12 cellular contexts compared by ENCODE assay signal in the genomic region with DNA sequence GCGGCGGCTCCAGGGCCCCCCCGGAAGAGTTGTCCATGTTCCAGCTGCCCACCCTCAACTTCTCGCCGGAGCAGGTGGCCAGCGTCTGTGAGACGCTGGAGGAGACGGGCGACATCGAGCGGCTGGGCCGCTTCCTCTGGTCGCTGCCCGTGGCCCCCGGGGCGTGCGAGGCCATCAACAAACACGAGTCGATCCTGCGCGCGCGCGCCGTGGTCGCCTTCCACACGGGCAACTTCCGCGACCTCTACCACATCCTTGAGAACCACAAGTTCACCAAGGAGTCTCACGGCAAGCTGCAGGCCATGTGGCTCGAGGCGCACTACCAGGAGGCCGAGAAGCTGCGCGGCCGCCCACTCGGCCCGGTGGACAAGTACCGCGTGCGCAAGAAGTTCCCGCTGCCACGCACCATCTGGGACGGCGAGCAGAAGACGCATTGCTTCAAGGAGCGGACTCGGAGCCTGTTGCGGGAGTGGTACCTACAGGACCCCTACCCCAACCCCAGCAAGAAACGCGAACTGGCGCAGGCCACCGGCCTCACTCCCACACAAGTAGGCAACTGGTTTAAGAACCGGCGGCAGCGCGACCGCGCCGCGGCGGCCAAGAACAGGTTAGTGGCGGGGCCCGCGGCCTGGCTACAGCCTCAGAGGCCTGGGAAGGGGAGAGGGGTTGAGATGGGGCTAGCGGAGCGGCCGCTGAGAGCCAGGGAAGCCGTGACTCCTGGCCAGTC. TPM values are rescaled to one million over a fixed set of nuclear protein-coding genes. Genes with fewer than 3 reads are reported as not detected.
DNase-seq lines count a peak whose midpoint lies in the region; ATAC-seq, FAIRE-seq and TF ChIP-seq lines count a peak whose summit lies in the region.
"Had no signal": no experiment of that assay in that cellular context is flagged by ENCODE, and none has a peak within 500 bp of the region (broad histone marks: within the 10 kb centered on the region; RNA-seq: fewer than 3 reads in every experiment).

No MANE protein-coding gene starts in this region.

- POLR2A ChIA-PET in MCF 10A (lab: Yijun Ruan, JAX) = no interaction called here

- BruUV-seq in MCF 10A (replicated peaks; lab: Mats Ljungman, UMichigan) = no TSS peak

- peaks cover 18% of the 10 kb centered on the region for H3K36me3 ChIP-seq in BE2C

- ATAC-seq in HG03039 (IDR thresholded peaks at IDR 0.05; ENCODE audit: unreplicated experiment) = no peak

- peaks cover 8% of the 10 kb centered on the region for H3K4me1 ChIP-seq in BE2C

- no peaks in the 10 kb centered on the region for H3K36me3 Mint-ChIP-seq in MCF 10A (ENCODE audit: insufficient read depth, unreplicated experiment)
- H3K36me3 Mint-ChIP-seq in nephron progenitor cell (ENCODE audit: low read depth) = no peaks in the 10 kb centered on the region

- peak; percentile 16 for FAIRE-seq in HTR-8/SVneo (lab: Jason Lieb, UNC)

- CTCF ChIA-PET in MCF 10A (lab: Yijun Ruan, JAX) = no interaction called here

- H3K9me3 Mint-ChIP-seq in MCF 10A (ENCODE audit: unreplicated experiment) (no peaks in the 10 kb centered on the region), nephron progenitor cell (no peaks in the 10 kb centered on the region)
- H3K9me3 Mint-ChIP-seq: dendritic cell treated with granulocyte-macrophage colony-stimulating factor and Interleukin-4, amounts not matched to agents 40 ng/mL and 50 ng/mL, for 4 days; HFFc6 had no signal

- no peaks in the 10 kb centered on the region for H3K27me3 ChIP-seq in BE2C

- TF ChIP-seq CTCF in BE2C (IDR thresholded peaks at IDR 0.05; ENCODE audit: low read depth, low read length) (no peak), MCF 10A (IDR thresholded peaks at IDR 0.05; ENCODE audit: unreplicated experiment) (no peak), nephron progenitor cell (IDR thresholded peaks at IDR 0.05) (no peak)

- intact Hi-C loops in MCF 10A (cut with micrococcal nuclease) = no loop called here

- no peaks in the 10 kb centered on the region for H3K9me3 ChIP-seq in BE2C

- H3K4me1 Mint-ChIP-seq in MCF 10A (ENCODE audit: insufficient read depth, unreplicated experiment) (peaks cover 8% of the 10 kb centered on the region), nephron progenitor cell (peaks cover 19% of the 10 kb centered on the region)

- H3K27me3 Mint-ChIP-seq in MCF 10A (ENCODE audit: insufficient read depth, unreplicated experiment) = peaks cover 34% of the 10 kb centered on the region
- peaks cover 98% of the 10 kb centered on the region for H3K27me3 Mint-ChIP-seq in nephron progenitor cell (ENCODE audit: low read depth, poor library complexity)

- DNase-seq in BE2C = peak; percentile 60
- DNase-seq in HTR-8/SVneo (ENCODE audit: insufficient read length, low spot score) = no peak
- DNase-seq in MCF 10A (ENCODE audit: unreplicated experiment) = no peak
- peak; percentile 55 for DNase-seq in nephron progenitor cell
- no peak for DNase-seq in NAMALWA (ENCODE audit: low spot score)
- no peak for DNase-seq in AML-193 (lab: John Stamatoyannopoulos, UW)
- no peak for DNase-seq in UCSD-AML1 (lab: John Stamatoyannopoulos, UW; ENCODE audit: unreplicated experiment)
- DNase-seq: HFFc6, NCI-H1105 had no signal

- peak overlapping the region; percentile 41 for H3K4me3 Mint-ChIP-seq in MCF 10A (ENCODE audit: unreplicated experiment)
- peak overlapping the region; percentile 62 for H3K4me3 Mint-ChIP-seq in nephron progenitor cell

- H3K27ac Mint-ChIP-seq in MCF 10A (ENCODE audit: low read depth, unreplicated experiment) (no peak overlapping the region), nephron progenitor cell (no peak overlapping the region)
- H3K27ac Mint-ChIP-seq: dendritic cell treated with granulocyte-macrophage colony-stimulating factor and Interleukin-4, amounts not matched to agents 40 ng/mL and 50 ng/mL, for 4 days; HFFc6 had no signal

- H3K4me3 ChIP-seq in BE2C (ENCODE audit: low read depth, low read length) = peak overlapping the region; percentile 98

RNA-seq across cellular contexts. Expression of gene SIX3, which starts 1.0 kb away (rescaled TPM):
- polyA plus RNA-seq in BE2C (2012; ENCODE audit: insufficient read depth, insufficient read length, low read depth) = 30.4 TPM
- total RNA-seq in MCF 10A (2022) = not detected in 2 replicates
- total RNA-seq: HFFc6, mesenteric fat pad had no signal

Comparison
In these comparisons a context has a peak if more than half of its experiments do, and no peak if none do; other contexts are left out.
1. DNase-seq: peak in BE2C (single experiment) and nephron progenitor cell (single experiment); none in HTR-8/SVneo (single experiment), MCF 10A (single experiment), NAMALWA (single experiment), AML-193 (0 of 2) and UCSD-AML1 (single experiment).